Comparison of ENCODE assay signal across 1 cellular context in genomic region chr14:20329355-20329754, GRCh38.
TF ChIP-seq lines count a peak whose summit lies in the region.

No MANE protein-coding gene starts in this region.

TF ChIP-seq in WTC11, 78 proteins besides CTCF, POLR2A, EP300 and RAD21 (continued from another document):
- TF ChIP-seq AFF4 (CRISPR knock-in tag; IDR thresholded peaks at IDR 0.05; ENCODE audit: borderline replicate concordance) (no peak), GRHL2 (CRISPR knock-in tag; IDR thresholded peaks at IDR 0.05; ENCODE audit: insufficient replicate concordance, severe bottlenecking) (no peak), E2F1 (CRISPR knock-in tag; IDR thresholded peaks at IDR 0.05) (no peak)
